32 cellular contexts compared by ENCODE assay signal in genomic region chr9:35229066-35229778, GRCh38.
A peak's percentile ranks its signal among the peaks of the same experiment; 100 is the strongest.
DNase-seq lines count a peak whose midpoint lies in the region; ATAC-seq, FAIRE-seq and TF ChIP-seq lines count a peak whose summit lies in the region.
"Had no signal": no experiment of that assay in that cellular context is flagged by ENCODE, and none has a peak within 500 bp of the region (broad histone marks: within the 10 kb centered on the region; RNA-seq: fewer than 3 reads in every experiment).

No MANE protein-coding gene starts in this region.

- no peaks in the 10 kb centered on the region for H3K9me1 ChIP-seq in endothelial cell of umbilical vein (replicated peaks; ENCODE audit: control insufficient read depth, extremely low read depth, insufficient read depth, low read length)

- no peak overlapping the region for H3K27ac Mint-ChIP-seq in glutamatergic neuron (ENCODE audit: unreplicated experiment)
- H3K27ac Mint-ChIP-seq: CD8-positive, alpha-beta T cell; nephron progenitor cell; stimulated activated naive CD8-positive, alpha-beta T cell treated with anti-CD3 and anti-CD28 coated beads, Interleukin-15, amount 100 ng/mL, for 72 hours had no signal

- dilution Hi-C loops in endothelial cell of umbilical vein (cut with MboI; ENCODE audit: extremely low pct_ligation_motif_present, low sequenced_read_pairs), result no loop called here

- H3K4me3 ChIP-seq in endothelial cell of umbilical vein (replicated peaks in 1 of 3; ENCODE audit: insufficient read depth in 1 of 3, low read depth in 1 of 3, low read length in 3 of 3) (no peak overlapping the region), mucosa of descending colon (no peak overlapping the region)
- H3K4me3 ChIP-seq: ascending aorta, cardiac muscle cell, HAP-1, lung, Peyer's patch, right atrium auricular region, spleen had no signal

- no peaks in the 10 kb centered on the region for H3K27me3 ChIP-seq in endothelial cell of umbilical vein (ENCODE audit: control insufficient read depth in 2 of 2, insufficient read depth in 2 of 2, low read length in 2 of 2)
- H3K27me3 ChIP-seq: ascending aorta, cardiac muscle cell, Peyer's patch, right atrium auricular region, spleen had no signal

- FAIRE-seq in endothelial cell of umbilical vein (lab: Jason Lieb, UNC), result no peak
- FAIRE-seq: colon, GM12891, kidney had no signal

- H3K9me3 Mint-ChIP-seq in glutamatergic neuron (ENCODE audit: unreplicated experiment), result no peaks in the 10 kb centered on the region
- H3K9me3 Mint-ChIP-seq: CD8-positive, alpha-beta T cell; stimulated activated naive CD8-positive, alpha-beta T cell treated with anti-CD3 and anti-CD28 coated beads, Interleukin-15, amount 100 ng/mL, for 72 hours had no signal

- ATAC-seq in mucosa of descending colon, result peak; percentile 34
- ATAC-seq in GM18858 (IDR thresholded peaks at IDR 0.05; ENCODE audit: unreplicated experiment), result no peak
- no peak for ATAC-seq in left ventricle myocardium superior
- ATAC-seq: CD8-positive, alpha-beta T cell; stimulated activated naive CD8-positive, alpha-beta T cell treated with anti-CD3 and anti-CD28 coated beads, Interleukin-15, amount 100 ng/mL, for 72 hours had no signal

- H3K4me1 Mint-ChIP-seq in glutamatergic neuron (ENCODE audit: low read depth, unreplicated experiment), result no peaks in the 10 kb centered on the region
- H3K4me1 Mint-ChIP-seq: stimulated activated naive CD8-positive, alpha-beta T cell treated with anti-CD3 and anti-CD28 coated beads, Interleukin-15, amount 100 ng/mL, for 72 hours had no signal

- H3K4me1 ChIP-seq in endothelial cell of umbilical vein (ENCODE audit: control insufficient read depth, extremely low read depth, insufficient read depth, low read length) (no peaks in the 10 kb centered on the region), mucosa of descending colon (ENCODE audit: low read depth) (no peaks in the 10 kb centered on the region)
- H3K4me1 ChIP-seq: ascending aorta, Peyer's patch had no signal

- no peak overlapping the region for H3K9ac ChIP-seq in endothelial cell of umbilical vein (replicated peaks; ENCODE audit: extremely low read depth, insufficient read depth, low read length)
- H3K9ac ChIP-seq: KMS-11 had no signal

- H3K9me3 ChIP-seq in endothelial cell of umbilical vein (replicated peaks; ENCODE audit: control insufficient read depth, insufficient read depth, low read length) (no peaks in the 10 kb centered on the region), mucosa of descending colon (no peaks in the 10 kb centered on the region)
- H3K9me3 ChIP-seq: HAP-1, Peyer's patch had no signal

- no peaks in the 10 kb centered on the region for H3K36me3 Mint-ChIP-seq in glutamatergic neuron (ENCODE audit: unreplicated experiment)
- H3K36me3 Mint-ChIP-seq: CD8-positive, alpha-beta T cell had no signal

- TF ChIP-seq POLR2A in endothelial cell of umbilical vein (IDR thresholded peaks at IDR 0.05; ENCODE audit: low read depth, low read length), result no peak

- no peak overlapping the region for H3K27ac ChIP-seq in endothelial cell of umbilical vein (ENCODE audit: insufficient read depth, low read depth, low read length)
- H3K27ac ChIP-seq: ascending aorta, cardiac muscle cell, epithelial cell of prostate, HL-60, KMS-11, Peyer's patch, right atrium auricular region, spleen had no signal

- peaks cover 3% of the 10 kb centered on the region for H3K79me2 ChIP-seq in endothelial cell of umbilical vein (ENCODE audit: control insufficient read depth, insufficient read depth, low read length)

- peak; percentile 7 for DNase-seq in CD1c-positive myeloid dendritic cell (ENCODE audit: extremely low spot score)
- peak; percentile 42 for DNase-seq in NCI-H2029 (lab: John Stamatoyannopoulos, UW)
- DNase-seq in endothelial cell of umbilical vein (ENCODE audit: low read depth, low spot score), result peak; percentile 2
- no peak for DNase-seq in mucosa of descending colon
- DNase-seq in NCI-H2227 treated with DMSO at 0.1 percent for 48 hours (lab: John Stamatoyannopoulos, UW), result no peak
- no peak for DNase-seq in glutamatergic neuron
- no peak for DNase-seq in left ventricle myocardium superior
- DNase-seq: activated CD4-positive, alpha-beta T cell treated with anti-CD3 and anti-CD28 coated beads, Interleukin-2, amount 50 U/mL, for 48 hours; activated CD4-positive, CD25-positive, alpha-beta regulatory T cell treated with anti-CD3 and anti-CD28 coated beads, Interleukin-2, amount 50 U/mL, for 72 hours; activated gamma-delta T cell treated with Interleukin-2 at 50 U/mL for 16 hours; activated T-cell treated with anti-CD3 and anti-CD28 coated beads, Interleukin-2, amount 50 U/mL, for 48 hours; CD8-positive, alpha-beta T cell; kidney; NCI-H2171 treated with DMSO at 0.1 percent for 48 hours; NCI-H526; nephron progenitor cell; Peyer's patch; SHP77; spleen; stimulated activated naive CD8-positive, alpha-beta T cell treated with anti-CD3 and anti-CD28 coated beads, Interleukin-15, amount 100 ng/mL, for 72 hours; T-helper 2 cell had no signal

- no TSS peak for BruUV-seq in endothelial cell of umbilical vein (replicated peaks; lab: Mats Ljungman, UMichigan)

- no peak overlapping the region for H2AFZ ChIP-seq in endothelial cell of umbilical vein (ENCODE audit: low read depth, low read length)

- POLR2A ChIA-PET in endothelial cell of umbilical vein (lab: Charles Lee), result no interaction called here

- no peak overlapping the region for H3K4me2 ChIP-seq in endothelial cell of umbilical vein (ENCODE audit: insufficient read depth, low read length)
- H3K4me2 ChIP-seq: KMS-11 had no signal

- intact Hi-C loops in endothelial cell of umbilical vein (cut with micrococcal nuclease) (no loop called here), mucosa of descending colon (cut with DNase I, micrococcal nuclease) (no loop called here), left ventricle myocardium superior (cut with micrococcal nuclease) (no loop called here)

- CTCF ChIA-PET in endothelial cell of umbilical vein (lab: Charles Lee), result interaction anchor here (0.8 kb wide), 1 partner anchor 29 kb away, joined by 3 read pairs; no protein-coding TSS in a partner anchor

- H3K27me3 Mint-ChIP-seq in glutamatergic neuron (ENCODE audit: unreplicated experiment), result no peaks in the 10 kb centered on the region
- H3K27me3 Mint-ChIP-seq: stimulated activated naive CD8-positive, alpha-beta T cell treated with anti-CD3 and anti-CD28 coated beads, Interleukin-15, amount 100 ng/mL, for 72 hours had no signal

- H4K20me1 ChIP-seq in endothelial cell of umbilical vein (replicated peaks; ENCODE audit: control insufficient read depth, extremely low read depth, insufficient read depth, low read length), result no peaks in the 10 kb centered on the region

- H3K4me3 Mint-ChIP-seq in glutamatergic neuron (ENCODE audit: unreplicated experiment), result no peak overlapping the region
- H3K4me3 Mint-ChIP-seq: CD8-positive, alpha-beta T cell; nephron progenitor cell; stimulated activated naive CD8-positive, alpha-beta T cell treated with anti-CD3 and anti-CD28 coated beads, Interleukin-15, amount 100 ng/mL, for 72 hours had no signal

- H3K36me3 ChIP-seq in endothelial cell of umbilical vein (ENCODE audit: control insufficient read depth in 2 of 2, extremely low read depth in 1 of 2, insufficient read depth in 2 of 2, low read length in 2 of 2) (no peaks in the 10 kb centered on the region), mucosa of descending colon (ENCODE audit: low read depth) (no peaks in the 10 kb centered on the region)
- H3K36me3 ChIP-seq: ascending aorta, cardiac muscle cell, HAP-1, Peyer's patch, right atrium auricular region, spleen had no signal

- TF ChIP-seq CTCF in endothelial cell of umbilical vein (IDR thresholded peaks at IDR 0.05; ENCODE audit: extremely low read depth in 1 of 2, insufficient read depth in 1 of 2, low read depth in 1 of 2, low read length in 2 of 2) (no peak), mucosa of descending colon (IDR thresholded peaks at IDR 0.05) (no peak), glutamatergic neuron (IDR thresholded peaks at IDR 0.05; ENCODE audit: partially characterized antibody, unreplicated experiment) (no peak)

TF ChIP-seq in endothelial cell of umbilical vein, 7 proteins besides CTCF, POLR2A, EP300 and RAD21:
- no peak for TF ChIP-seq MAX (IDR thresholded peaks at IDR 0.05; ENCODE audit: insufficient read depth, insufficient read length)
- no peak for TF ChIP-seq MYC (IDR thresholded peaks at IDR 0.05; ENCODE audit: low read depth, low read length)

Comparison
In these comparisons a context has a peak if more than half of its experiments do, and no peak if none do; other contexts are left out.
1. DNase-seq: peak in CD1c-positive myeloid dendritic cell (single experiment), NCI-H2029 (single experiment) and endothelial cell of umbilical vein (single experiment); none in mucosa of descending colon (0 of 3), NCI-H2227 treated with DMSO at 0.1 percent for 48 hours (single experiment), glutamatergic neuron (single experiment) and left ventricle myocardium superior (single experiment).